ENCODE assay signal across 8 cellular contexts in genomic region chr5:115634343-115635132, GRCh38. TPM values are rescaled to one million over a fixed set of nuclear protein-coding genes. Genes with fewer than 3 reads are reported as not detected.
A peak's percentile ranks its signal among the peaks of the same experiment; 100 is the strongest.
DNase-seq lines count a peak whose midpoint lies in the region; ATAC-seq and TF ChIP-seq lines count a peak whose summit lies in the region.

No MANE protein-coding gene starts in this region.

- H3K4me1 ChIP-seq in HUES48 (ENCODE audit: control insufficient read depth, insufficient read depth, low read length) (peaks cover 39% of the 10 kb centered on the region), NT2/D1 (ENCODE audit: insufficient read depth, insufficient read length) (no peaks in the 10 kb centered on the region)

- DNase-seq in Calu3 (peak; percentile 91), NT2/D1 (ENCODE audit: low read depth, low spot score) (peak; percentile 71), erythroblast (lab: John Stamatoyannopoulos, UW) (peak; percentile 82 to 87), mucosa of gallbladder (ENCODE audit: low spot score) (peak; percentile 89)
- peak; percentile 81 for DNase-seq in activated CD8-positive, alpha-beta memory T cell treated with anti-CD3 and anti-CD28 coated beads, Interleukin-2, amount 50 U/mL, for 4 hours
- DNase-seq in stimulated activated CD8-positive, alpha-beta memory T cell treated with anti-CD3 and anti-CD28 coated beads, Interleukin-4, amount 100 ng/mL, for 24 hours (ENCODE audit: low read depth) = peak; percentile 80

- peak; percentile 56 for ATAC-seq in GM21390 (IDR thresholded peaks at IDR 0.05; ENCODE audit: unreplicated experiment)

- CTCF ChIA-PET in Calu3 (lab: Charles Lee) = interaction anchor here (0.7 to 1.4 kb wide), 5 partner anchors 9 to 450 kb away, joined by 3 to 7 read pairs (median 4); partner anchors contain the start of genes COMMD10 and TMED7

- H3K27ac ChIP-seq in HUES48 (ENCODE audit: low read depth, low read length) = peak overlapping the region; percentile 87

- TF ChIP-seq POLR2A in erythroblast (IDR thresholded peaks at IDR 0.05; ENCODE audit: low read length) = peak; percentile 12

- peak overlapping the region; percentile 52 for H3K9ac ChIP-seq in HUES48 (ENCODE audit: low read depth, low read length)
- no peak overlapping the region for H3K9ac ChIP-seq in NT2/D1 (ENCODE audit: insufficient read length, low read depth)

- H3K36me3 Mint-ChIP-seq in Calu3 (ENCODE audit: insufficient read depth, unreplicated experiment) = no peaks in the 10 kb centered on the region

- TSS peak; percentile 57 for BruUV-seq in Calu3 (replicated peaks; lab: Mats Ljungman, UMichigan)

- H3K36me3 ChIP-seq in HUES48 (ENCODE audit: control insufficient read depth, insufficient read depth, low read length) = no peaks in the 10 kb centered on the region
- H3K36me3 ChIP-seq in NT2/D1 (ENCODE audit: insufficient read depth, insufficient read length, low read length) = no peaks in the 10 kb centered on the region

- peak overlapping the region; percentile 36 for H3K4me3 Mint-ChIP-seq in Calu3 (ENCODE audit: low read depth, unreplicated experiment)

- TF ChIP-seq CTCF in Calu3 (IDR thresholded peaks at IDR 0.05; ENCODE audit: unreplicated experiment) = peak; percentile 86

- H3K27me3 ChIP-seq in HUES48 (ENCODE audit: control insufficient read depth, insufficient read depth, low read length) (no peaks in the 10 kb centered on the region), NT2/D1 (ENCODE audit: insufficient read depth, insufficient read length) (no peaks in the 10 kb centered on the region)

- H3K4me3 ChIP-seq in HUES48 (ENCODE audit: low read depth, low read length) (peak overlapping the region; percentile 63), NT2/D1 (ENCODE audit: insufficient read length, low read depth) (no peak overlapping the region)

- H3K4me1 Mint-ChIP-seq in Calu3 (ENCODE audit: low read depth, unreplicated experiment) = no peaks in the 10 kb centered on the region

- H3K9me3 ChIP-seq in HUES48 (ENCODE audit: control insufficient read depth, insufficient read depth, low read length) = no peaks in the 10 kb centered on the region
- no peaks in the 10 kb centered on the region for H3K9me3 ChIP-seq in NT2/D1 (ENCODE audit: insufficient read depth, low read length)

- intact Hi-C loops in Calu3 (cut with micrococcal nuclease; ENCODE audit: unreplicated experiment) = loop anchor here (1.0 to 5.0 kb wide), 5 partner anchors 197 to 434 kb away; partner anchors contain the start of gene ARL14EPL

- H3K27me3 Mint-ChIP-seq in Calu3 (ENCODE audit: unreplicated experiment) = no peaks in the 10 kb centered on the region

- H3K27ac Mint-ChIP-seq in Calu3 (ENCODE audit: unreplicated experiment) = peak overlapping the region; percentile 68

- H3K9me3 Mint-ChIP-seq in Calu3 (ENCODE audit: low read depth, unreplicated experiment) = no peaks in the 10 kb centered on the region

RNA-seq across cellular contexts. Expression of gene TMED7, which starts 8.7 kb away (rescaled TPM):
- total RNA-seq in Calu3 (2022) (121 and 137 TPM in 2 replicates), mucosa of gallbladder (140 TPM)

RNA-seq across cellular contexts. Expression of gene TICAM2, which starts 32.3 kb away (rescaled TPM):
- 1.2 and 2.1 TPM in 2 replicates for total RNA-seq in Calu3 (2022)
- total RNA-seq in mucosa of gallbladder = 3.3 TPM
